Comparison of ENCODE assay signal across 23 cellular contexts in genomic region chr5:981466-981865, GRCh38. TPM values are rescaled to one million over a fixed set of nuclear protein-coding genes. Genes with fewer than 3 reads are reported as not detected.
DNase-seq lines count a peak whose midpoint lies in the region; ATAC-seq and TF ChIP-seq lines count a peak whose summit lies in the region.
"Had no signal": no experiment of that assay in that cellular context is flagged by ENCODE, and none has a peak within 500 bp of the region (broad histone marks: within the 10 kb centered on the region; RNA-seq: fewer than 3 reads in every experiment).

No MANE protein-coding gene starts in this region.

- peak overlapping the region; percentile 23 for H3K4me2 ChIP-seq in neuronal stem cell (ENCODE audit: insufficient read depth, low read length, poor library complexity, severe bottlenecking)

- no peak for ATAC-seq in GM21360 (IDR thresholded peaks at IDR 0.05; ENCODE audit: unreplicated experiment)
- no peak for ATAC-seq in activated CD8-positive, alpha-beta memory T cell treated with anti-CD3 and anti-CD28 coated beads, Interleukin-2, amount 10 ng/mL, durations not matched to agents 7 days and 5 days
- ATAC-seq in stimulated activated naive CD8-positive, alpha-beta T cell treated with anti-CD3 and anti-CD28 coated beads, Interleukin-15, Interleukin-2, amounts not matched to agents 100 U/mL and 50 U/mL, for 24 hours, result no peak
- ATAC-seq: activated CD8-positive, alpha-beta T cell treated with anti-CD3 and anti-CD28 coated beads, Interleukin-2, amount 10 ng/mL, durations not matched to agents 7 days and 5 days; lower lobe of right lung had no signal

- no peak overlapping the region for H3K14ac ChIP-seq in neuronal stem cell (ENCODE audit: low read length)

- H4K91ac ChIP-seq in neuronal stem cell (ENCODE audit: low read depth, low read length, poor library complexity), result no peak overlapping the region

- H3K4me1 ChIP-seq in BE2C, result peaks cover 8% of the 10 kb centered on the region
- H3K4me1 ChIP-seq in endodermal cell (ENCODE audit: control insufficient read depth, insufficient read depth, low read length), result no peaks in the 10 kb centered on the region
- peaks cover 17 to 24% of the 10 kb centered on the region in 2 donors for H3K4me1 ChIP-seq in neuronal stem cell (ENCODE audit: control insufficient read depth in 2 of 2, insufficient read depth in 1 of 2, low read depth in 1 of 2, low read length in 2 of 2)
- H3K4me1 ChIP-seq: testis had no signal

- no peak overlapping the region for H2BK5ac ChIP-seq in neuronal stem cell (ENCODE audit: low read length)

- CTCF ChIA-PET in activated CD8-positive, alpha-beta memory T cell treated with anti-CD3 and anti-CD28 coated beads, Interleukin-2, amount 10 ng/mL, durations not matched to agents 7 days and 5 days (lab: Charles Lee), result interaction anchor here (1.3 kb wide), 1 partner anchor 58 kb away, joined by 3 read pairs; no protein-coding TSS in a partner anchor

- peaks cover 3% of the 10 kb centered on the region for H3K79me1 ChIP-seq in neuronal stem cell (ENCODE audit: low read depth, low read length)

- H3K9ac ChIP-seq in endodermal cell (ENCODE audit: extremely low read depth, low read length, poor library complexity, severe bottlenecking) (no peak overlapping the region), neuronal stem cell (ENCODE audit: low read depth, low read length, poor library complexity) (no peak overlapping the region)

- H3K9me3 ChIP-seq in BE2C (no peaks in the 10 kb centered on the region; the same call in 1 of the 2 replicates), endodermal cell (ENCODE audit: control insufficient read depth, low read length) (peaks cover 9% of the 10 kb centered on the region), neuronal stem cell (replicated peaks in 1 of 2; ENCODE audit: control insufficient read depth in 2 of 2, insufficient read depth in 1 of 2, low read depth in 1 of 2, low read length in 2 of 2) (peaks cover 4 to 17% of the 10 kb centered on the region in 2 donors)
- H3K9me3 ChIP-seq: lower lobe of right lung, testis had no signal

- H3K27me3 ChIP-seq in BE2C (peaks cover 5% of the 10 kb centered on the region; the same call in 1 of the 2 replicates), H7 (ENCODE audit: control insufficient read depth, insufficient read depth, low read length) (no peaks in the 10 kb centered on the region), endodermal cell (ENCODE audit: control insufficient read depth, insufficient read depth, low read length, poor library complexity, severe bottlenecking) (no peaks in the 10 kb centered on the region), neuronal stem cell (ENCODE audit: control insufficient read depth in 3 of 3, insufficient read depth in 3 of 3, low read depth in 1 of 3, low read length in 3 of 3) (peaks cover 0 to 3% (median 0%) of the 10 kb centered on the region in 3 experiments)
- H3K27me3 ChIP-seq: testis had no signal

- H2AFZ ChIP-seq in neuronal stem cell (ENCODE audit: low read length), result peak overlapping the region; percentile 56

- H3K4me1 Mint-ChIP-seq in endodermal cell, result peaks cover 3% of the 10 kb centered on the region
- H3K4me1 Mint-ChIP-seq in activated CD8-positive, alpha-beta memory T cell treated with anti-CD3 and anti-CD28 coated beads, Interleukin-2, amount 10 ng/mL, durations not matched to agents 7 days and 5 days, result peaks cover 29% of the 10 kb centered on the region

- H3K9me3 Mint-ChIP-seq in endodermal cell, result peaks cover 4% of the 10 kb centered on the region
- H3K9me3 Mint-ChIP-seq in activated CD8-positive, alpha-beta memory T cell treated with anti-CD3 and anti-CD28 coated beads, Interleukin-2, amount 10 ng/mL, durations not matched to agents 7 days and 5 days (ENCODE audit: low read depth), result peaks cover 7% of the 10 kb centered on the region

- TF ChIP-seq CTCF in BE2C (IDR thresholded peaks at IDR 0.05; ENCODE audit: low read depth, low read length) (no peak), endodermal cell (conservative IDR thresholded peaks at IDR 0.05) (no peak)

- H4K8ac ChIP-seq in neuronal stem cell (ENCODE audit: low read depth, low read length), result no peak overlapping the region

- DNase-seq in BE2C (peak; percentile 6), H7 (peak; percentile 74), endodermal cell (peak; percentile 57), neuronal stem cell (ENCODE audit: low spot score) (no peak), NCI-H2107 (lab: John Stamatoyannopoulos, UW) (no peak)
- DNase-seq in activated CD8-positive, alpha-beta memory T cell treated with anti-CD3 and anti-CD28 coated beads, Interleukin-2, amount 10 ng/mL, durations not matched to agents 7 days and 5 days, result no peak
- no peak for DNase-seq in stimulated activated naive CD8-positive, alpha-beta T cell treated with anti-CD3 and anti-CD28 coated beads, Interleukin-15, Interleukin-2, amounts not matched to agents 100 U/mL and 50 U/mL, for 24 hours
- DNase-seq: activated CD8-positive, alpha-beta T cell treated with anti-CD3 and anti-CD28 coated beads, Interleukin-2, amount 10 ng/mL, durations not matched to agents 7 days and 5 days; brain microvascular endothelial cell; CD4-positive, CD25-positive, alpha-beta regulatory T cell; HFFc6; IMR-90; kidney; lower lobe of right lung; NCI-H2029 treated with DMSO at 0.1 percent for 48 hours; NCI-H226; NCI-H82; OCI-M1; stimulated activated CD4-positive, alpha-beta T cell treated with anti-CD3 and anti-CD28 coated beads, Interleukin-4, amount 100 ng/mL, for 1 hour; stimulated activated naive CD4-positive, alpha-beta T cell; testis had no signal

- 90 to 93% methylated on average over 3 to 8 of the region's 8 CpGs for WGBS in endodermal cell (ENCODE audit: insufficient coverage in 1 of 2, insufficient read length in 1 of 2), 2 experiments
- WGBS in neuronal stem cell (ENCODE audit: extremely low coverage in 2 of 2, insufficient read length in 2 of 2, insufficient replicate concordance in 1 of 2), 2 donors, result no CpG with 5 or more reads among the region's 8 CpGs

- no peaks in the 10 kb centered on the region for H3K36me3 ChIP-seq in BE2C
- H3K36me3 ChIP-seq in H7 (replicated peaks; ENCODE audit: control insufficient read depth, insufficient read depth, low read length), result no peaks in the 10 kb centered on the region
- H3K36me3 ChIP-seq in endodermal cell (ENCODE audit: control insufficient read depth, insufficient read depth, low read length), result no peaks in the 10 kb centered on the region
- H3K36me3 ChIP-seq in neuronal stem cell (replicated peaks in 1 of 2; ENCODE audit: control insufficient read depth in 2 of 2, insufficient read depth in 2 of 2, low read length in 2 of 2), result no peaks in the 10 kb centered on the region
- H3K36me3 ChIP-seq: brain microvascular endothelial cell, lower lobe of right lung had no signal

- H3K27ac ChIP-seq in endodermal cell (ENCODE audit: low read depth, low read length), result peak overlapping the region; percentile 98
- no peak overlapping the region for H3K27ac ChIP-seq in neuronal stem cell (replicated peaks; ENCODE audit: low read length)
- H3K27ac ChIP-seq: brain microvascular endothelial cell, lower lobe of right lung, testis had no signal

- no peak overlapping the region for H3K27ac Mint-ChIP-seq in endodermal cell
- H3K27ac Mint-ChIP-seq in activated CD8-positive, alpha-beta memory T cell treated with anti-CD3 and anti-CD28 coated beads, Interleukin-2, amount 10 ng/mL, durations not matched to agents 7 days and 5 days, result no peak overlapping the region
- H3K27ac Mint-ChIP-seq: activated CD8-positive, alpha-beta T cell treated with anti-CD3 and anti-CD28 coated beads, Interleukin-2, amount 10 ng/mL, durations not matched to agents 7 days and 5 days; CD4-positive, CD25-positive, alpha-beta regulatory T cell; HFFc6 had no signal

- H3K36me3 Mint-ChIP-seq in endodermal cell (ENCODE audit: low read depth), result no peaks in the 10 kb centered on the region
- peaks cover 5% of the 10 kb centered on the region for H3K36me3 Mint-ChIP-seq in activated CD8-positive, alpha-beta memory T cell treated with anti-CD3 and anti-CD28 coated beads, Interleukin-2, amount 10 ng/mL, durations not matched to agents 7 days and 5 days
- H3K36me3 Mint-ChIP-seq: CD4-positive, CD25-positive, alpha-beta regulatory T cell had no signal

- H2BK12ac ChIP-seq in neuronal stem cell (ENCODE audit: low read length), result no peak overlapping the region

- H2AK5ac ChIP-seq in neuronal stem cell (ENCODE audit: low read depth, low read length), result no peak overlapping the region

- H3K4me3 Mint-ChIP-seq in endodermal cell, result no peak overlapping the region
- no peak overlapping the region for H3K4me3 Mint-ChIP-seq in activated CD8-positive, alpha-beta memory T cell treated with anti-CD3 and anti-CD28 coated beads, Interleukin-2, amount 10 ng/mL, durations not matched to agents 7 days and 5 days
- H3K4me3 Mint-ChIP-seq: activated CD8-positive, alpha-beta T cell treated with anti-CD3 and anti-CD28 coated beads, Interleukin-2, amount 10 ng/mL, durations not matched to agents 7 days and 5 days; CD4-positive, CD25-positive, alpha-beta regulatory T cell had no signal

- H3K4ac ChIP-seq in neuronal stem cell (ENCODE audit: low read length), result no peak overlapping the region

- H2BK15ac ChIP-seq in neuronal stem cell (ENCODE audit: low read length), result no peak overlapping the region

- H3K4me3 ChIP-seq in BE2C (ENCODE audit: low read depth, low read length), result no peak overlapping the region
- no peak overlapping the region for H3K4me3 ChIP-seq in H7 (ENCODE audit: insufficient read depth, low read depth, low read length)
- no peak overlapping the region for H3K4me3 ChIP-seq in endodermal cell (ENCODE audit: low read length)
- no peak overlapping the region for H3K4me3 ChIP-seq in neuronal stem cell (ENCODE audit: low read length in 2 of 2)
- H3K4me3 ChIP-seq: lower lobe of right lung, testis had no signal

- no peak overlapping the region for H3K23ac ChIP-seq in neuronal stem cell (ENCODE audit: low read depth, low read length, poor library complexity)

- H3K18ac ChIP-seq in neuronal stem cell (ENCODE audit: low read length), result peak overlapping the region; percentile 87

- H2BK120ac ChIP-seq in neuronal stem cell (ENCODE audit: low read depth, low read length), result no peak overlapping the region

- peaks cover 5% of the 10 kb centered on the region for H3K27me3 Mint-ChIP-seq in endodermal cell (ENCODE audit: insufficient read depth)
- peaks cover 25% of the 10 kb centered on the region for H3K27me3 Mint-ChIP-seq in activated CD8-positive, alpha-beta memory T cell treated with anti-CD3 and anti-CD28 coated beads, Interleukin-2, amount 10 ng/mL, durations not matched to agents 7 days and 5 days

RNA-seq across cellular contexts. Expression of gene NKD2, which starts 27.1 kb away (rescaled TPM):
- 2.1 TPM for polyA plus RNA-seq in BE2C (2012; ENCODE audit: insufficient read depth, insufficient read length, low read depth)
- total RNA-seq in H7 (2014; rRNA removed; shearing (Covaris generic)), result 4.9 and 5.7 TPM in 2 replicates
- total RNA-seq in endodermal cell, result 10 to 100 TPM; 11.2 to 13.9 TPM
- 63.1 TPM for polyA plus RNA-seq in endodermal cell (2013, experiment 1 of 2)
- polyA plus RNA-seq in endodermal cell (2013, experiment 2 of 2), result 59.4 TPM
- 11.1 TPM for polyA plus RNA-seq in neuronal stem cell (2013, experiment 1 of 2)
- 11.1 TPM for polyA plus RNA-seq in neuronal stem cell (2013, experiment 2 of 2)
- total RNA-seq in activated CD8-positive, alpha-beta memory T cell treated with anti-CD3 and anti-CD28 coated beads, Interleukin-2, amount 10 ng/mL, durations not matched to agents 7 days and 5 days, result 1 to 10 TPM; 4.2 to 6.5 TPM
- total RNA-seq: CD4-positive, CD25-positive, alpha-beta regulatory T cell; HFFc6; IMR-90 had no signal
- polyA plus RNA-seq: CD4-positive, CD25-positive, alpha-beta regulatory T cell; fibroblast of lung; IMR-90 had no signal

Comparison
In these comparisons a context has a peak if more than half of its experiments do, and no peak if none do; other contexts are left out.
1. DNase-seq: peak in BE2C (single experiment), H7 (single experiment) and endodermal cell (single experiment); none in neuronal stem cell (single experiment), activated CD8-positive, alpha-beta memory T cell treated with anti-CD3 and anti-CD28 coated beads, Interleukin-2, amount 10 ng/mL, durations not matched to agents 7 days and 5 days (single experiment), stimulated activated naive CD8-positive, alpha-beta T cell treated with anti-CD3 and anti-CD28 coated beads, Interleukin-15, Interleukin-2, amounts not matched to agents 100 U/mL and 50 U/mL, for 24 hours (single experiment) and NCI-H2107 (single experiment).